ENCODE assay signal across 8 cellular contexts in genomic region chr17:60600490-60601431, GRCh38. TPM values are rescaled to one million over a fixed set of nuclear protein-coding genes. Genes with fewer than 3 reads are reported as not detected.
DNase-seq lines count a peak whose midpoint lies in the region; ATAC-seq and TF ChIP-seq lines count a peak whose summit lies in the region.

No MANE protein-coding gene starts in this region.

- peak overlapping the region; percentile 95 for H3K4me3 Mint-ChIP-seq in GM23338

- H3K79me2 ChIP-seq in GM23338 (replicated peaks; ENCODE audit: insufficient read depth): peaks cover 52% of the 10 kb centered on the region

- H3K27me3 Mint-ChIP-seq in GM23338 (ENCODE audit: insufficient read depth, low read depth, poor library complexity): peaks cover 14% of the 10 kb centered on the region

- H2AFZ ChIP-seq in GM23338: no peak overlapping the region

- H3K9me2 ChIP-seq in GM23338 (ENCODE audit: insufficient read depth): no peaks in the 10 kb centered on the region

- 0 to 2% methylated on average over 6 to 14 of the region's 69 CpGs for WGBS in gastroesophageal sphincter (ENCODE audit: low coverage in 1 of 2), 2 donors

- no peaks in the 10 kb centered on the region for H3K36me3 Mint-ChIP-seq in GM23338 (ENCODE audit: low read depth)

- H3K4me3 ChIP-seq in GM23338: peak overlapping the region; percentile 67
- H3K4me3 ChIP-seq in LNCaP clone FGC (ENCODE audit: low read depth, low read length): peak overlapping the region; percentile 73
- peak overlapping the region; percentile 80 for H3K4me3 ChIP-seq in SJCRH30
- H3K4me3 ChIP-seq in gastroesophageal sphincter: peak overlapping the region; percentile 86

- H3K27ac ChIP-seq in GM23338 (ENCODE audit: low read depth): no peak overlapping the region
- peak overlapping the region; percentile 96 for H3K27ac ChIP-seq in SJCRH30
- peak overlapping the region; percentile 93 to 98 (median 97) for H3K27ac ChIP-seq in gastroesophageal sphincter
- H3K27ac ChIP-seq in temporal lobe (ENCODE audit: low read depth, low read length): peak overlapping the region; percentile 89

- H3K9me3 Mint-ChIP-seq in GM23338: no peaks in the 10 kb centered on the region

- TF ChIP-seq POLR2A in gastroesophageal sphincter (IDR thresholded peaks at IDR 0.05): peak in 1 of 2 donors; percentile 32

- H3K4me1 ChIP-seq in GM23338 (ENCODE audit: insufficient read depth) (peaks cover 5% of the 10 kb centered on the region; the same call in 1 of the 2 replicates), SJCRH30 (peaks cover 8% of the 10 kb centered on the region), gastroesophageal sphincter (peaks cover 3 to 51% (median 17%) of the 10 kb centered on the region in 3 donors)

- H3K4me2 ChIP-seq in GM23338: peak overlapping the region; percentile 84

- TF ChIP-seq CTCF in GM23338 (conservative IDR thresholded peaks at IDR 0.05; ENCODE audit: low read depth in 2 of 2) (peak; percentile 71 to 85), LNCaP clone FGC (IDR thresholded peaks at IDR 0.05; ENCODE audit: control insufficient read depth, extremely low read depth, insufficient read depth) (peak; percentile 77), gastroesophageal sphincter (IDR thresholded peaks at IDR 0.05) (peak; percentile 73 to 79 (median 76))

- H3K36me3 ChIP-seq in GM23338 (ENCODE audit: insufficient read depth) (no peaks in the 10 kb centered on the region), SJCRH30 (no peaks in the 10 kb centered on the region), gastroesophageal sphincter (no peaks in the 10 kb centered on the region)

- ATAC-seq in GM23338 (peak; percentile 47), gastroesophageal sphincter (no peak)

- no peaks in the 10 kb centered on the region for H3F3A ChIP-seq in GM23338 (replicated peaks; ENCODE audit: low read depth)

- no peaks in the 10 kb centered on the region for H3K9me3 ChIP-seq in SJCRH30 (replicated peaks)
- no peaks in the 10 kb centered on the region for H3K9me3 ChIP-seq in gastroesophageal sphincter

- peak overlapping the region; percentile 90; the same call in 1 of the 2 replicates for H3K27ac Mint-ChIP-seq in GM23338

- no peaks in the 10 kb centered on the region; the same call in 1 of the 2 replicates for H4K20me1 ChIP-seq in GM23338 (replicated peaks; ENCODE audit: insufficient read depth)

- peaks cover 17% of the 10 kb centered on the region for H3K4me1 Mint-ChIP-seq in GM23338

- peak; percentile 60 for DNase-seq in DMS53 treated with DMSO at 0.1 percent for 48 hours (lab: John Stamatoyannopoulos, UW; ENCODE audit: unreplicated experiment)
- peak; percentile 90 for DNase-seq in GM23338 (ENCODE audit: low spot score)
- peak; percentile 62 for DNase-seq in LNCaP clone FGC (ENCODE audit: low read depth)
- DNase-seq in SJCRH30: peak; percentile 74 to 85
- DNase-seq in activated naive CD4-positive, alpha-beta T cell treated with Interleukin-2 at 50 U/mL for 16 hours: peak; percentile 74
- peak; percentile 66 for DNase-seq in non-pigmented ciliary epithelial cell (ENCODE audit: low read depth)

- H3K27me3 ChIP-seq in GM23338 (ENCODE audit: insufficient read depth) (no peaks in the 10 kb centered on the region), SJCRH30 (no peaks in the 10 kb centered on the region), gastroesophageal sphincter (no peaks in the 10 kb centered on the region)

- TF ChIP-seq EP300 in gastroesophageal sphincter (IDR thresholded peaks at IDR 0.05): no peak

TF ChIP-seq in GM23338, 12 proteins besides CTCF, POLR2A, EP300 and RAD21:
- 0 out of 2 replicates have a peak, but pooled peaks have one; percentile 16 for TF ChIP-seq ETS1 (IDR thresholded peaks at IDR 0.05)
- no peak for TF ChIP-seq STAT1 (IDR thresholded peaks at IDR 0.05; ENCODE audit: unreplicated experiment)
- TF ChIP-seq ZNF331 (CRISPR knock-in tag; IDR thresholded peaks at IDR 0.05; ENCODE audit: low read depth): no peak
- TF ChIP-seq EZH2phosphoT487 (IDR thresholded peaks at IDR 0.05; ENCODE audit: unreplicated experiment): no peak
- no peak for TF ChIP-seq NANOG (IDR thresholded peaks at IDR 0.05; ENCODE audit: borderline replicate concordance)
- TF ChIP-seq, protein P1, sequence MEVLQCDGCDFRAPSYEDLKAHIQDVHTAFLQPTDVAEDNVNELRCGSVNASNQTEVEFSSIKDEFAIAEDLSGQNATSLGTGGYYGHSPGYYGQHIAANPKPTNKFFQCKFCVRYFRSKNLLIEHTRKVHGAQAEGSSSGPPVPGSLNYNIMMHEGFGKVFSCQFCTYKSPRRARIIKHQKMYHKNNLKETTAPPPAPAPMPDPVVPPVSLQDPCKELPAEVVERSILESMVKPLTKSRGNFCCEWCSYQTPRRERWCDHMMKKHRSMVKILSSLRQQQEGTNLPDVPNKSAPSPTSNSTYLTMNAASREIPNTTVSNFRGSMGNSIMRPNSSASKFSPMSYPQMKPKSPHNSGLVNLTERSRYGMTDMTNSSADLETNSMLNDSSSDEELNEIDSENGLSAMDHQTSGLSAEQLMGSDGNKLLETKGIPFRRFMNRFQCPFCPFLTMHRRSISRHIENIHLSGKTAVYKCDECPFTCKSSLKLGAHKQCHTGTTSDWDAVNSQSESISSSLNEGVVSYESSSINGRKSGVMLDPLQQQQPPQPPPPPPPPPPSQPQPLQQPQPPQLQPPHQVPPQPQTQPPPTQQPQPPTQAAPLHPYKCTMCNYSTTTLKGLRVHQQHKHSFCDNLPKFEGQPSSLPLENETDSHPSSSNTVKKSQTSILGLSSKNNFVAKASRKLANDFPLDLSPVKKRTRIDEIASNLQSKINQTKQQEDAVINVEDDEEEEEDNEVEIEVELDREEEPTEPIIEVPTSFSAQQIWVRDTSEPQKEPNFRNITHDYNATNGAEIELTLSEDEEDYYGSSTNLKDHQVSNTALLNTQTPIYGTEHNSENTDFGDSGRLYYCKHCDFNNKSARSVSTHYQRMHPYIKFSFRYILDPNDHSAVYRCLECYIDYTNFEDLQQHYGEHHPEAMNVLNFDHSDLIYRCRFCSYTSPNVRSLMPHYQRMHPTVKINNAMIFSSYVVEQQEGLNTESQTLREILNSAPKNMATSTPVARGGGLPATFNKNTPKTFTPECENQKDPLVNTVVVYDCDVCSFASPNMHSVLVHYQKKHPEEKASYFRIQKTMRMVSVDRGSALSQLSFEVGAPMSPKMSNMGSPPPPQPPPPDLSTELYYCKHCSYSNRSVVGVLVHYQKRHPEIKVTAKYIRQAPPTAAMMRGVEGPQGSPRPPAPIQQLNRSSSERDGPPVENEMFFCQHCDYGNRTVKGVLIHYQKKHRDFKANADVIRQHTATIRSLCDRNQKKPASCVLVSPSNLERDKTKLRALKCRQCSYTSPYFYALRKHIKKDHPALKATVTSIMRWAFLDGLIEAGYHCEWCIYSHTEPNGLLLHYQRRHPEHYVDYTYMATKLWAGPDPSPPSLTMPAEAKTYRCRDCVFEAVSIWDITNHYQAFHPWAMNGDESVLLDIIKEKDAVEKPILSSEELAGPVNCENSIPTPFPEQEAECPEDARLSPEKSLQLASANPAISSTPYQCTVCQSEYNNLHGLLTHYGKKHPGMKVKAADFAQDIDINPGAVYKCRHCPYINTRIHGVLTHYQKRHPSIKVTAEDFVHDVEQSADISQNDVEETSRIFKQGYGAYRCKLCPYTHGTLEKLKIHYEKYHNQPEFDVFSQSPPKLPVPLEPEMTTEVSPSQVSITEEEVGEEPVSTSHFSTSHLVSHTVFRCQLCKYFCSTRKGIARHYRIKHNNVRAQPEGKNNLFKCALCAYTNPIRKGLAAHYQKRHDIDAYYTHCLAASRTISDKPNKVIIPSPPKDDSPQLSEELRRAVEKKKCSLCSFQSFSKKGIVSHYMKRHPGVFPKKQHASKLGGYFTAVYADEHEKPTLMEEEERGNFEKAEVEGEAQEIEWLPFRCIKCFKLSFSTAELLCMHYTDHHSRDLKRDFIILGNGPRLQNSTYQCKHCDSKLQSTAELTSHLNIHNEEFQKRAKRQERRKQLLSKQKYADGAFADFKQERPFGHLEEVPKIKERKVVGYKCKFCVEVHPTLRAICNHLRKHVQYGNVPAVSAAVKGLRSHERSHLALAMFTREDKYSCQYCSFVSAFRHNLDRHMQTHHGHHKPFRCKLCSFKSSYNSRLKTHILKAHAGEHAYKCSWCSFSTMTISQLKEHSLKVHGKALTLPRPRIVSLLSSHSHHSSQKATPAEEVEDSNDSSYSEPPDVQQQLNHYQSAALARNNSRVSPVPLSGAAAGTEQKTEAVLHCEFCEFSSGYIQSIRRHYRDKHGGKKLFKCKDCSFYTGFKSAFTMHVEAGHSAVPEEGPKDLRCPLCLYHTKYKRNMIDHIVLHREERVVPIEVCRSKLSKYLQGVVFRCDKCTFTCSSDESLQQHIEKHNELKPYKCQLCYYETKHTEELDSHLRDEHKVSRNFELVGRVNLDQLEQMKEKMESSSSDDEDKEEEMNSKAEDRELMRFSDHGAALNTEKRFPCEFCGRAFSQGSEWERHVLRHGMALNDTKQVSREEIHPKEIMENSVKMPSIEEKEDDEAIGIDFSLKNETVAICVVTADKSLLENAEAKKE (CRISPR knock-in tag; IDR thresholded peaks at IDR 0.05): no peak

RNA-seq across cellular contexts. Expression of gene PPM1D, which starts 0.8 kb away (rescaled TPM):
- 13.3 and 13.7 TPM in 2 replicates for total RNA-seq in GM23338 (2014; rRNA removed; shearing (Covaris generic))
- 7.8 and 7.9 TPM in 2 replicates for polyA plus RNA-seq in GM23338 (2016; fragmentation: Nextera tagmentation; extraction: Ambion mirVana)
- 10.8 TPM in 2 replicates for total RNA-seq in SJCRH30 (2014; rRNA removed; shearing (Covaris generic))
- total RNA-seq in gastroesophageal sphincter (10 to 100 TPM; 10.1 to 17.3 (median 12.3) TPM), temporal lobe (12.8 TPM)
